8 cellular contexts compared by ENCODE assay signal in the genomic region with DNA sequence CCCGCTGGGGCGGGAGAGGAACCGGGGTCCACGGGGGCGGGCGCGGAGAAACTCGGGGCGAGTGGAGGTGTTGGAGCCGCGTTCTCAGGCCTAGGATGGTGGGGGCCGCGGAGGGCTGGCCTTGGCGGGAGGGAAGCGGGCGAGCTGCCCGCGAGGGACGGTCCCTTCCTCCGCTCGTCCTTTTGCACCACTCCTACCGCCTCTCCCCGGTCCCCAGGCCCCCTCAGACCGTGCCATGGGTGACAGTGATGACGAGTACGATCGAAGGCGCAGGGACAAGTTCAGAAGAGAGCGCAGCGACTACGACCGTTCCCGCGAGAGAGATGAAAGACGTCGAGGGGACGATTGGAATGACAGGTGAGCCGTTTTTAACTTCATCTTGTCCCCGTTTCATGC. TPM values are rescaled to one million over a fixed set of nuclear protein-coding genes. Genes with fewer than 3 reads are reported as not detected.
A peak's percentile ranks its signal among the peaks of the same experiment; 100 is the strongest.
DNase-seq lines count a peak whose midpoint lies in the region; ATAC-seq lines count a peak whose summit lies in the region.

No MANE protein-coding gene starts in this region.

- no peaks in the 10 kb centered on the region for H3K27me3 Mint-ChIP-seq in activated naive CD8-positive, alpha-beta T cell treated with anti-CD3 and anti-CD28 coated beads, Interleukin-2, amount 50 U/mL, for 24 hours

- DNase-seq in EH (ENCODE audit: low read depth) (peak; percentile 39), hepatic stellate cell (ENCODE audit: low spot score) (peak; percentile 55), DMS79 treated with DMSO at 0.1 percent for 48 hours (lab: John Stamatoyannopoulos, UW) (no peak)
- no peak for DNase-seq in Jurkat, Clone E6-1 (ENCODE audit: low read depth, low spot score)
- DNase-seq in activated naive CD8-positive, alpha-beta T cell treated with anti-CD3 and anti-CD28 coated beads, Interleukin-2, amount 50 U/mL, for 24 hours, result peak; percentile 49

- H3K9me3 Mint-ChIP-seq in activated naive CD8-positive, alpha-beta T cell treated with anti-CD3 and anti-CD28 coated beads, Interleukin-2, amount 50 U/mL, for 24 hours, result no peaks in the 10 kb centered on the region

- peaks cover 56% of the 10 kb centered on the region for H3K4me1 Mint-ChIP-seq in activated naive CD8-positive, alpha-beta T cell treated with anti-CD3 and anti-CD28 coated beads, Interleukin-2, amount 50 U/mL, for 24 hours

- peak overlapping the region; percentile 90 for H3K9ac ChIP-seq in skeletal muscle satellite cell (ENCODE audit: low read depth, low read length)

- no peaks in the 10 kb centered on the region for H3K9me3 ChIP-seq in skeletal muscle satellite cell (replicated peaks; ENCODE audit: low read length)

- H3K4me2 ChIP-seq in skeletal muscle satellite cell (ENCODE audit: low read length), result peak overlapping the region; percentile 91

- H3K4me1 ChIP-seq in skeletal muscle satellite cell (ENCODE audit: control insufficient read depth, insufficient read depth, low read length), result peaks cover 40% of the 10 kb centered on the region

- peak overlapping the region; percentile 97 for H3K27ac Mint-ChIP-seq in activated naive CD8-positive, alpha-beta T cell treated with anti-CD3 and anti-CD28 coated beads, Interleukin-2, amount 50 U/mL, for 24 hours

- H3K27me3 ChIP-seq in skeletal muscle satellite cell (ENCODE audit: control insufficient read depth, insufficient read depth, low read length), result no peaks in the 10 kb centered on the region

- peaks cover 67% of the 10 kb centered on the region for H3K36me3 ChIP-seq in skeletal muscle satellite cell (ENCODE audit: insufficient read depth, low read length)

- peaks cover 74% of the 10 kb centered on the region for H3K36me3 Mint-ChIP-seq in activated naive CD8-positive, alpha-beta T cell treated with anti-CD3 and anti-CD28 coated beads, Interleukin-2, amount 50 U/mL, for 24 hours (ENCODE audit: low read depth)

- H3K4me3 Mint-ChIP-seq in activated naive CD8-positive, alpha-beta T cell treated with anti-CD3 and anti-CD28 coated beads, Interleukin-2, amount 50 U/mL, for 24 hours, result peak overlapping the region; percentile 97

- peak overlapping the region; percentile 97 for H3K4me3 ChIP-seq in Jurkat, Clone E6-1 (ENCODE audit: low read length)
- H3K4me3 ChIP-seq in skeletal muscle satellite cell (ENCODE audit: low read length), result peak overlapping the region; percentile 92

- ATAC-seq in GM21526 (IDR thresholded peaks at IDR 0.05; ENCODE audit: low FRiP score, unreplicated experiment) (peak; percentile 14), GM18519 (IDR thresholded peaks at IDR 0.05; ENCODE audit: low FRiP score, unreplicated experiment) (no peak)
- peak; percentile 45 for ATAC-seq in activated naive CD8-positive, alpha-beta T cell treated with anti-CD3 and anti-CD28 coated beads, Interleukin-2, amount 50 U/mL, for 24 hours

RNA-seq across cellular contexts. Expression of gene SRRT, which starts 0.5 kb away (rescaled TPM):
- polyA plus RNA-seq in Jurkat, Clone E6-1 (2012; ENCODE audit: insufficient read depth, insufficient read length), result 289 TPM
- 33.4 and 37.5 TPM in 2 replicates for total RNA-seq in skeletal muscle satellite cell (2012; rRNA removed)

RNA-seq across cellular contexts. Expression of gene TRIP6, which starts 8.2 kb away (rescaled TPM):
- polyA plus RNA-seq in Jurkat, Clone E6-1 (2012; ENCODE audit: insufficient read depth, insufficient read length), result 32.3 TPM
- 76.2 and 107 TPM in 2 replicates for total RNA-seq in skeletal muscle satellite cell (2012; rRNA removed)

RNA-seq across cellular contexts. Expression of gene UFSP1, which starts 14.2 kb away (rescaled TPM):
- polyA plus RNA-seq in Jurkat, Clone E6-1 (2012; ENCODE audit: insufficient read depth, insufficient read length), result 2.1 TPM
- 5.0 and 9.4 TPM in 2 replicates for total RNA-seq in skeletal muscle satellite cell (2012; rRNA removed)

RNA-seq across cellular contexts. Expression of gene ACHE, which starts 20.3 kb away (rescaled TPM):
- polyA plus RNA-seq in Jurkat, Clone E6-1 (2012; ENCODE audit: insufficient read depth, insufficient read length), result 0.54 TPM
- 0.25 and 0.66 TPM in 2 replicates for total RNA-seq in skeletal muscle satellite cell (2012; rRNA removed)

RNA-seq across cellular contexts. Expression of gene SLC12A9, which starts 22.8 kb away (rescaled TPM):
- 15.3 TPM for polyA plus RNA-seq in Jurkat, Clone E6-1 (2012; ENCODE audit: insufficient read depth, insufficient read length)
- total RNA-seq in skeletal muscle satellite cell (2012; rRNA removed), result 12.9 and 18.6 TPM in 2 replicates

Comparison
In these comparisons a context has a peak if more than half of its experiments do, and no peak if none do; other contexts are left out.
1. DNase-seq: peak in EH (single experiment), activated naive CD8-positive, alpha-beta T cell treated with anti-CD3 and anti-CD28 coated beads, Interleukin-2, amount 50 U/mL, for 24 hours (single experiment) and hepatic stellate cell (single experiment); none in Jurkat, Clone E6-1 (single experiment) and DMS79 treated with DMSO at 0.1 percent for 48 hours (single experiment).